ENCODE assay signal across 1 cellular context in genomic region chr11:65637794-65638317, GRCh38.
A peak's percentile ranks its signal among the peaks of the same experiment; 100 is the strongest.
TF ChIP-seq lines count a peak whose summit lies in the region.

SIPA1 (plus strand) TSS chr11:65638101; CDS start chr11:65640922, 2,821 bp downstream.

TF ChIP-seq in K562, 482 proteins besides CTCF, POLR2A, EP300 and RAD21 (continued from another document and continues in another):
- TF ChIP-seq, protein P1, sequence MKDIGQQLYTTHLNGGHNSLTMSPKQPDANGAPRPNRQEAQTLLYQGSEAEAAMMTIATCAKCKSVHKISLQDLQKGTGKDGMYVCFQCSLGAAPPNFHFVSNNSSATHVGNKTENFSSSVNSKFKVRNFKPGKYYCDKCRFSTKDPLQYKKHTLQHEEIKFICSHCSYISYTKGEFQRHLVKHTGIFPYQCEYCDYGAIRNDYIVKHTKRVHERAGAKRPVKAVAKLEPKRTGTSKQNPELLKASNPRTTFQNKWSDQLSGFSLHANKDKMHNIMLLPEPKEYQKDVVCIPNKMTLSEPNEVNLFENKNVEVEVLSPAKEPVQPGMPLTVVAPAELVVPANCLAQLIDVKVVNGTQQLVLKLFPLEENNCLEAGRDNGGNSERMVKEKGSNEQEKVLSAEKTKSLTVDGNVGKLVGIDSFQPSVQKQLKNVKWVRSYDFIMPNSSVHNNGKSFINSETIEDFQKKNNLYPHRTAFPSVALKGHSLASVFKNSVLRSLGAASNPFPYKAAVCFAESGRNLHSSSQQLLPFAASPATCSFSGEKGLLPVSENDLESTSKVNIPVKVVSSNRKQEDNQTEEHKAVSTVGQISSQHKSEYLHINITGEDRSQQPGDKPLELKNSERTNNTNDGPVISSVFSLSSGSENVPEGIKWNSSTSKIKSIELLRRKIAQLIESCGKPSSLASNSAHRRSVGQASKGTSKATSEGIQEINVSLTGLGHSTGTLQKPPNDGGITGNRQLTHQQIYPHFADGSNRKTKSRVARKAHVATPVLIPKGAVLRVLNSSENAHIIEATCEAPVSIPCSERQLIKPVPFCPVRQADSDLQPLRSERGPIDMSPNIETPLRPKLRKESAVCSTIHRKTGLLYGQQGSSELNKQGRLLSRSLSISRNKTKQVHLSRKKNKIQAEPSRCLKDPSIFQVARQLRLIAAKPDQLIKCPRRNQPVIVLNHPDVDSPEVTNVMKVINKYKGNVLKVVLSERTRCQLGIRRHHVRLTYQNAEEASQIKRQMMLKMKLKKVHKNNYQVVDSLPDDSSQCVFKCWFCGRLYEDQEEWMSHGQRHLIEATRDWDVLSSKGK (CRISPR knock-in tag; IDR thresholded peaks at IDR 0.05), result no peak
- TF ChIP-seq SLC30A9 (CRISPR knock-in tag; IDR thresholded peaks at IDR 0.05) (no peak), CREB5 (CRISPR knock-in tag; IDR thresholded peaks at IDR 0.05) (no peak), SFPQ (IDR thresholded peaks at IDR 0.05; ENCODE audit: low read depth, low read length) (no peak), ZNF449 (CRISPR knock-in tag; IDR thresholded peaks at IDR 0.05) (no peak), KAT2B (IDR thresholded peaks at IDR 0.05; ENCODE audit: low read depth, low read length) (no peak), BRF1 (IDR thresholded peaks at IDR 0.05; ENCODE audit: borderline replicate concordance, extremely low read depth, insufficient read length) (no peak), CBFA2T3 (IDR thresholded peaks at IDR 0.05) (no peak), KDM5B (IDR thresholded peaks at IDR 0.05; ENCODE audit: insufficient replicate concordance, low read depth, low read length) (peak; percentile 62), NBN (IDR thresholded peaks at IDR 0.05; ENCODE audit: low read depth) (no peak), SUPT5H (IDR thresholded peaks at IDR 0.05) (peak; percentile 76), DLX4 (CRISPR knock-in tag; IDR thresholded peaks at IDR 0.05) (no peak), CHD1 (IDR thresholded peaks at IDR 0.05; ENCODE audit: low read length) (no peak), HOXB6 (CRISPR knock-in tag; IDR thresholded peaks at IDR 0.05; ENCODE audit: borderline replicate concordance) (no peak), BCLAF1 (IDR thresholded peaks at IDR 0.05; ENCODE audit: borderline replicate concordance in 1 of 2, control insufficient read depth in 1 of 2, low read depth in 2 of 2, low read length in 1 of 2) (no peak), CBFA2T2 (conservative IDR thresholded peaks at IDR 0.05) (no peak), SIX5 (IDR thresholded peaks at IDR 0.05; ENCODE audit: borderline replicate concordance in 1 of 2, insufficient read depth in 1 of 2, low read depth in 1 of 2, low read length in 2 of 2) (no peak), BRCA1 (IDR thresholded peaks at IDR 0.05) (no peak), BRCA1 (CRISPR knock-in tag; IDR thresholded peaks at IDR 0.05) (no peak), TAF1 (IDR thresholded peaks at IDR 0.05; ENCODE audit: control insufficient read depth, extremely low read depth, insufficient read depth, low read length, severe bottlenecking) (peak; percentile 55), ZNF589 (CRISPR knock-in tag; IDR thresholded peaks at IDR 0.05; ENCODE audit: low read depth) (no peak), SMC3 (conservative IDR thresholded peaks at IDR 0.05; ENCODE audit: insufficient read depth, low read depth, low read length) (peak; percentile 33; the same call in 1 of the 2 replicates), POLR2G (IDR thresholded peaks at IDR 0.05; ENCODE audit: low read depth, low read length) (peak; percentile 82), HNRNPLL (IDR thresholded peaks at IDR 0.05; ENCODE audit: low read depth, low read length, poor library complexity, severe bottlenecking) (peak; percentile 64), USF1 (CRISPR knock-in tag; IDR thresholded peaks at IDR 0.05) (no peak), DDX20 (tag; IDR thresholded peaks at IDR 0.05; ENCODE audit: low read depth) (no peak), LCOR (CRISPR knock-in tag; IDR thresholded peaks at IDR 0.05) (no peak), ZNF764 (CRISPR knock-in tag; IDR thresholded peaks at IDR 0.05; ENCODE audit: low read depth) (0 out of 2 replicates have a peak, but pooled peaks have one; percentile 8), ZNF175 (CRISPR knock-in tag; IDR thresholded peaks at IDR 0.05; ENCODE audit: low read depth) (no peak), CEBPZ (IDR thresholded peaks at IDR 0.05; ENCODE audit: borderline replicate concordance, low read depth, low read length) (no peak), ELF2 (CRISPR knock-in tag; IDR thresholded peaks at IDR 0.05) (0 out of 2 replicates have a peak, but pooled peaks have one; percentile 3), HBP1 (CRISPR knock-in tag; IDR thresholded peaks at IDR 0.05) (no peak), ZBTB17 (CRISPR knock-in tag; IDR thresholded peaks at IDR 0.05) (peak; percentile 73; the same call in 1 of the 2 replicates), ZFP91 (CRISPR knock-in tag; IDR thresholded peaks at IDR 0.05) (no peak), SRSF3 (IDR thresholded peaks at IDR 0.05; ENCODE audit: insufficient read depth, low read length) (no peak)
- TF ChIP-seq, protein P2, sequence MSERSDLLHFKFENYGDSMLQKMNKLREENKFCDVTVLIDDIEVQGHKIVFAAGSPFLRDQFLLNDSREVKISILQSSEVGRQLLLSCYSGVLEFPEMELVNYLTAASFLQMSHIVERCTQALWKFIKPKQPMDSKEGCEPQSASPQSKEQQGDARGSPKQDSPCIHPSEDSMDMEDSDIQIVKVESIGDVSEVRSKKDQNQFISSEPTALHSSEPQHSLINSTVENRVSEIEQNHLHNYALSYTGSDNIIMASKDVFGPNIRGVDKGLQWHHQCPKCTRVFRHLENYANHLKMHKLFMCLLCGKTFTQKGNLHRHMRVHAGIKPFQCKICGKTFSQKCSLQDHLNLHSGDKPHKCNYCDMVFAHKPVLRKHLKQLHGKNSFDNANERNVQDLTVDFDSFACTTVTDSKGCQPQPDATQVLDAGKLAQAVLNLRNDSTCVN (CRISPR knock-in tag; IDR thresholded peaks at IDR 0.05), result no peak
- TF ChIP-seq, protein P3, sequence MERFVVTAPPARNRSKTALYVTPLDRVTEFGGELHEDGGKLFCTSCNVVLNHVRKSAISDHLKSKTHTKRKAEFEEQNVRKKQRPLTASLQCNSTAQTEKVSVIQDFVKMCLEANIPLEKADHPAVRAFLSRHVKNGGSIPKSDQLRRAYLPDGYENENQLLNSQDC (CRISPR knock-in tag; IDR thresholded peaks at IDR 0.05), result no peak
